Comparison of ENCODE assay signal across 8 cellular contexts in the genomic region with DNA sequence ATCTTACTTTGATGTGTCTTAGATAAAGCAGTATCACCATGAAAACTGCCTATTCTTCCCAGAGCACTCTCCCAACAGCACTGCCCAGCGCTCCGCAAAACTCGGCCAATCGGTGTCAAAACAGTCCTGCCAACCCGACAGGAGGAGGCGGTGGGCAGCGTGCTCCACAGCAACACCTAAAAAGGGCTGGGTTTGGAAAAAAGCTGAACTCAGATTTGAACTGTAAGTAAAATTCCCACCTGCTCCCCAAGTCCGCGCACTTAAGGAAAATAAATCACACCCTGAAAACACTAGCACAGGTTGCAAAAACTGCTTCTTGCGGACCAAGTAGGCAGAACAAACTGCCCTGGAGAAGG. TPM values are rescaled to one million over a fixed set of nuclear protein-coding genes. Genes with fewer than 3 reads are reported as not detected.
DNase-seq lines count a peak whose midpoint lies in the region; ATAC-seq and TF ChIP-seq lines count a peak whose summit lies in the region.

No MANE protein-coding gene starts in this region.

- H3K36me3 Mint-ChIP-seq in chondrocyte (ENCODE audit: low read depth) = no peaks in the 10 kb centered on the region

- intact Hi-C loops in left colon (cut with DNase I, micrococcal nuclease) = no loop called here

- H3K27ac ChIP-seq in ACC112 (ENCODE audit: low read depth, low read length) = no peak overlapping the region
- peak overlapping the region; percentile 78 to 87 (median 85) for H3K27ac ChIP-seq in Peyer's patch

- TF ChIP-seq CTCF in GM06990 (IDR thresholded peaks at IDR 0.05; ENCODE audit: insufficient read depth, low read length, poor library complexity, severe bottlenecking) (no peak), Peyer's patch (IDR thresholded peaks at IDR 0.05) (no peak), chondrocyte (IDR thresholded peaks at IDR 0.05) (no peak)

- peaks cover 44% of the 10 kb centered on the region for H3K4me1 Mint-ChIP-seq in chondrocyte (ENCODE audit: low read depth)

- peak overlapping the region; percentile 92 for H2AFZ ChIP-seq in ACC112 (ENCODE audit: low read length, unreplicated experiment)

- no peaks in the 10 kb centered on the region for H3K27me3 ChIP-seq in ACC112 (ENCODE audit: insufficient read depth, low read length)
- H3K27me3 ChIP-seq in GM06990 (replicated peaks; ENCODE audit: control insufficient read depth, insufficient read depth, low read length) = no peaks in the 10 kb centered on the region
- no peaks in the 10 kb centered on the region for H3K27me3 ChIP-seq in Peyer's patch

- H3K27ac Mint-ChIP-seq in chondrocyte (ENCODE audit: unreplicated experiment) = peak overlapping the region; percentile 81

- H3K4me3 ChIP-seq in ACC112 (ENCODE audit: low read depth, low read length) = peak overlapping the region; percentile 99
- peak overlapping the region; percentile 97 for H3K4me3 ChIP-seq in GM06990 (replicated peaks; ENCODE audit: low read depth, low read length)
- H3K4me3 ChIP-seq in Peyer's patch = peak overlapping the region; percentile 72 to 94 (median 88)

- peak overlapping the region; percentile 91 for H3K4me3 Mint-ChIP-seq in chondrocyte (ENCODE audit: unreplicated experiment)

- H3K36me3 ChIP-seq in ACC112 (ENCODE audit: insufficient read depth, low read length) = peaks cover 2% of the 10 kb centered on the region
- no peaks in the 10 kb centered on the region for H3K36me3 ChIP-seq in GM06990 (ENCODE audit: control insufficient read depth, insufficient read depth, low read length)
- no peaks in the 10 kb centered on the region for H3K36me3 ChIP-seq in Peyer's patch

- TF ChIP-seq POLR2A in Peyer's patch (IDR thresholded peaks at IDR 0.05) = no peak

- H3K9me3 Mint-ChIP-seq in chondrocyte (ENCODE audit: low read depth) = no peaks in the 10 kb centered on the region

- H3K9me3 ChIP-seq in Peyer's patch = no peaks in the 10 kb centered on the region

- ATAC-seq in HG03108 (IDR thresholded peaks at IDR 0.05; ENCODE audit: unreplicated experiment) (peak; percentile 22), left colon (peak; percentile 62)
- ATAC-seq in stimulated activated naive CD8-positive, alpha-beta T cell treated with anti-CD3 and anti-CD28 coated beads, Interleukin-15, Interleukin-2, amounts not matched to agents 100 U/mL and 50 U/mL, for 24 hours = no peak

- peaks cover 45% of the 10 kb centered on the region for H3K4me1 ChIP-seq in ACC112 (ENCODE audit: control insufficient read depth, insufficient read depth, low read length, unreplicated experiment)
- peaks cover 0 to 25% (median 0%) of the 10 kb centered on the region in 4 donors for H3K4me1 ChIP-seq in Peyer's patch

- peaks cover 41% of the 10 kb centered on the region for H3K79me2 ChIP-seq in ACC112 (ENCODE audit: control insufficient read depth, insufficient read depth, low read length, unreplicated experiment)

- H3K27me3 Mint-ChIP-seq in chondrocyte (ENCODE audit: low read depth) = no peaks in the 10 kb centered on the region

- DNase-seq in GM06990 (ENCODE audit: extremely low read depth, insufficient read length) = no peak
- DNase-seq in Peyer's patch = peak; percentile 23 to 62 (median 61)
- DNase-seq in chondrocyte (ENCODE audit: low spot score) = no peak
- peak; percentile 37 to 64 for DNase-seq in left colon
- DNase-seq in stimulated activated naive CD8-positive, alpha-beta T cell treated with anti-CD3 and anti-CD28 coated beads, Interleukin-15, Interleukin-2, amounts not matched to agents 100 U/mL and 50 U/mL, for 24 hours = peak; percentile 23
- DNase-seq in effector CD4-positive, alpha-beta T cell = no peak

RNA-seq across cellular contexts. Expression of a gene that starts 0.7 kb away (rescaled TPM):
- total RNA-seq in Peyer's patch = 10 to 100 TPM; 40.1 to 65.2 (median 59.3) TPM
- total RNA-seq in chondrocyte = 33.9 to 45.4 TPM (median 34.0 TPM) in 3 replicates
- 10 to 100 TPM; 63.9 to 65.5 TPM for total RNA-seq in left colon

RNA-seq across cellular contexts. Expression of a gene that starts 59.8 kb away (rescaled TPM):
- total RNA-seq in Peyer's patch = 100 to 1,000 TPM in 1 of 4 donors, 10 to 100 TPM in 3; 16.1 to 153 (median 28.1) TPM
- 23.7 to 28.3 TPM (median 25.3 TPM) in 3 replicates for total RNA-seq in chondrocyte
- total RNA-seq in left colon = 10 to 100 TPM; 10.3 to 13.9 TPM

Comparison
In these comparisons a context has a peak if more than half of its experiments do, and no peak if none do; other contexts are left out.
1. DNase-seq: peak in Peyer's patch (3 of 3), left colon (2 of 2) and stimulated activated naive CD8-positive, alpha-beta T cell treated with anti-CD3 and anti-CD28 coated beads, Interleukin-15, Interleukin-2, amounts not matched to agents 100 U/mL and 50 U/mL, for 24 hours (single experiment); none in GM06990 (single experiment), chondrocyte (single experiment) and effector CD4-positive, alpha-beta T cell (single experiment).
2. Peak in every context shown above with its lines, with median percentiles within 50 percentile points of each other: H3K4me3 ChIP-seq.